In the genomic region with DNA sequence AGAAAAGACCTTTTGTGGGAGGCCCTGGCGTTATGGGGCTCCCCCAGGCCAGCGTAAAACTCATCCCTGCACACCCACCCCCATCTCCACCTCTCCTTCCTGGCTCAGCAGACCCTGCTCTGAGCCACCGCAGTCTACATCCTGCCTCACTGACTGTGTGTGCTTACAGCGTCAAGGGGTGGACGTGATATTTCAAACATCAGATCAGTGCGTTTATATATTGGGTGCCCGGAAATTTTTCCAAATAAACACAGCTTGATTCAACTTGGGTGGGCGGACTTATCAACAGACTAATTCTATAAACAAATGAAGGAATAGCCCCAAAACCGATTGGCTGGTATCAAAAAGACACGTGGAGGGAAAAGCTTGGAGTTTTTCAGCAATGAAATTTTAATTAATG, we compare ENCODE assay signal across 15 cellular contexts. TPM values are rescaled to one million over a fixed set of nuclear protein-coding genes. Genes with fewer than 3 reads are reported as not detected.
DNase-seq lines count a peak whose midpoint lies in the region; FAIRE-seq and TF ChIP-seq lines count a peak whose summit lies in the region.
"Had no signal": no experiment of that assay in that cellular context is flagged by ENCODE, and none has a peak within 500 bp of the region (broad histone marks: within the 10 kb centered on the region; RNA-seq: fewer than 3 reads in every experiment).

No MANE protein-coding gene starts in this region.

- H3K27me3 ChIP-seq in skeletal muscle tissue (ENCODE audit: control insufficient read depth in 3 of 3, insufficient read depth in 3 of 3, low read length in 3 of 3) (peaks cover 70 to 78% (median 74%) of the 10 kb centered on the region in 3 donors), small intestine (ENCODE audit: control insufficient read depth in 2 of 2, insufficient read depth in 2 of 2, low read length in 2 of 2) (peaks cover 8 to 13% of the 10 kb centered on the region in 2 donors)

- DNase-seq in HFF-Myc (ENCODE audit: extremely low read depth, low read depth) (peak; percentile 82), astrocyte of the hippocampus (ENCODE audit: low read depth, low spot score) (peak; percentile 84), iris pigment epithelial cell (ENCODE audit: low read depth) (peak; percentile 86), DMS 273 treated with DMSO at 0.1 percent for 48 hours (lab: John Stamatoyannopoulos, UW) (no peak), NCI-H1694 (lab: John Stamatoyannopoulos, UW) (no peak), small intestine (no peak), caudate nucleus (lab: John Stamatoyannopoulos, UW) (no peak)
- DNase-seq: activated T-cell treated with anti-CD3 and anti-CD28 coated beads, Interleukin-2, amount 50 U/mL, for 4 hours; Caco-2; NCI-H146; stimulated activated CD4-positive, alpha-beta T cell treated with anti-CD3 and anti-CD28 coated beads, Interleukin-4, amount 100 ng/mL, for 24 hours had no signal

- no peak for FAIRE-seq in small intestine (lab: Jason Lieb, UNC)
- FAIRE-seq: GM12892, HTR-8/SVneo, TTC549 had no signal

- H3K4me1 ChIP-seq in skeletal muscle tissue (ENCODE audit: control insufficient read depth in 3 of 3, insufficient read depth in 3 of 3, low read length in 3 of 3) (peaks cover 2 to 17% (median 16%) of the 10 kb centered on the region in 3 donors), small intestine (ENCODE audit: control insufficient read depth in 2 of 2, insufficient read depth in 1 of 2, low read depth in 1 of 2, low read length in 1 of 2) (no peaks in the 10 kb centered on the region)

- H3K27ac ChIP-seq in skeletal muscle tissue (ENCODE audit: low read depth, low read length), result peak overlapping the region; percentile 36
- peak overlapping the region in 1 of 2 donors; percentile 78 for H3K27ac ChIP-seq in small intestine (ENCODE audit: low read depth in 1 of 2, low read length in 1 of 2)
- no peak overlapping the region for H3K27ac ChIP-seq in caudate nucleus (ENCODE audit: low read depth, low read length)

- WGBS in small intestine, 3 donors, result 14 to 46% (median 38%) methylated on average over 10 of the region's 10 CpGs

- H3K4me3 ChIP-seq in HFF-Myc (replicated peaks; ENCODE audit: low read depth, low read length), result peak overlapping the region; percentile 64
- H3K4me3 ChIP-seq in skeletal muscle tissue (ENCODE audit: low read length in 3 of 3), result no peak overlapping the region
- no peak overlapping the region for H3K4me3 ChIP-seq in small intestine (ENCODE audit: low read depth in 1 of 2, low read length in 2 of 2)

- H3K9ac ChIP-seq in skeletal muscle tissue (ENCODE audit: low read depth in 1 of 3, low read length in 3 of 3), result no peak overlapping the region

- no peaks in the 10 kb centered on the region for H3K9me3 ChIP-seq in skeletal muscle tissue (ENCODE audit: control insufficient read depth in 3 of 3, low read length in 3 of 3)
- H3K9me3 ChIP-seq in small intestine (ENCODE audit: control insufficient read depth, low read depth), result no peaks in the 10 kb centered on the region
- H3K9me3 ChIP-seq: Caco-2 had no signal

- H3K36me3 ChIP-seq in skeletal muscle tissue (ENCODE audit: control insufficient read depth in 3 of 3, insufficient read depth in 3 of 3, low read length in 3 of 3) (no peaks in the 10 kb centered on the region), small intestine (ENCODE audit: control insufficient read depth in 2 of 2, insufficient read depth in 2 of 2, low read length in 2 of 2) (no peaks in the 10 kb centered on the region)

- TF ChIP-seq CTCF in HFF-Myc (IDR thresholded peaks at IDR 0.05; ENCODE audit: low read depth, low read length, missing control alignments), result no peak

RNA-seq across cellular contexts. Expression of gene FOXL1, which starts 0.3 kb away (rescaled TPM):
- total RNA-seq in skeletal muscle tissue, result under 0.01 TPM
- 1 to 10 TPM in 2 of 3 donors, under 1 TPM in 1; 0.22 to 1.9 (median 1.2) TPM for polyA plus RNA-seq in small intestine
- total RNA-seq: activated T-cell treated with anti-CD3 and anti-CD28 coated beads, Interleukin-2, amount 50 U/mL, for 4 hours had no signal

RNA-seq across cellular contexts. Expression of gene FOXC2, which starts 11.4 kb away (rescaled TPM):
- total RNA-seq in skeletal muscle tissue, result under 0.01 TPM
- polyA plus RNA-seq in small intestine, result under 1 TPM in 1 of 3 donors, not detected in 2; 0.97 TPM
- total RNA-seq: activated T-cell treated with anti-CD3 and anti-CD28 coated beads, Interleukin-2, amount 50 U/mL, for 4 hours; Caco-2 had no signal

RNA-seq across cellular contexts. Expression of gene MTHFSD, which starts 23.0 kb away (rescaled TPM):
- 12.5 TPM for total RNA-seq in skeletal muscle tissue
- 10 to 100 TPM in 1 of 3 donors, 1 to 10 TPM in 2; 7.6 to 19.2 (median 9.8) TPM for polyA plus RNA-seq in small intestine

Comparison
In these comparisons a context has a peak if more than half of its experiments do, and no peak if none do; other contexts are left out.
1. DNase-seq: peak in HFF-Myc (single experiment), astrocyte of the hippocampus (single experiment) and iris pigment epithelial cell (single experiment); none in DMS 273 treated with DMSO at 0.1 percent for 48 hours (single experiment), NCI-H1694 (single experiment), small intestine (single experiment) and caudate nucleus (0 of 61).